32 cellular contexts compared by ENCODE assay signal in genomic region chrX:74297766-74298165, GRCh38. TPM values are rescaled to one million over a fixed set of nuclear protein-coding genes. Genes with fewer than 3 reads are reported as not detected.
"Had no signal": no experiment of that assay in that cellular context is flagged by ENCODE, and none has a peak within 500 bp of the region (broad histone marks: within the 10 kb centered on the region; RNA-seq: fewer than 3 reads in every experiment).

No MANE protein-coding gene starts in this region.

- H3K9me3 Mint-ChIP-seq: activated naive CD4-positive, alpha-beta T cell treated with anti-CD3 and anti-CD28 coated beads, Interleukin-2, amount 50 U/mL, for 72 hours; effector memory CD8-positive, alpha-beta T cell; memory B cell; stimulated activated naive B cell treated with anti-CD40 and anti-IgM and Interleukin-4, amounts not matched to agents 10 μg/mL and 1 μg/mL and 100 μg/mL, for 72 hours had no signal

- H3K36me3 Mint-ChIP-seq: memory B cell; stimulated activated naive B cell treated with anti-CD40 and anti-IgM and Interleukin-4, amounts not matched to agents 10 μg/mL and 1 μg/mL and 100 μg/mL, for 72 hours had no signal

- H3K9me3 ChIP-seq: adrenal gland, body of pancreas, colonic mucosa, heart right ventricle, psoas muscle, thyroid gland, upper lobe of right lung had no signal

- H3K27ac Mint-ChIP-seq: effector memory CD8-positive, alpha-beta T cell; memory B cell; stimulated activated naive B cell treated with anti-CD40 and anti-IgM and Interleukin-4, amounts not matched to agents 10 μg/mL and 1 μg/mL and 100 μg/mL, for 72 hours had no signal

- ATAC-seq: body of pancreas; effector memory CD8-positive, alpha-beta T cell; esophagus mucosa; foreskin keratinocyte; heart right ventricle; naive thymus-derived CD4-positive, alpha-beta T cell; psoas muscle; stimulated activated naive B cell treated with anti-CD40 and anti-IgM and Interleukin-4, amounts not matched to agents 10 μg/mL and 1 μg/mL and 100 μg/mL, for 72 hours; upper lobe of right lung had no signal

- H3K27me3 Mint-ChIP-seq: effector memory CD8-positive, alpha-beta T cell; memory B cell; stimulated activated naive B cell treated with anti-CD40 and anti-IgM and Interleukin-4, amounts not matched to agents 10 μg/mL and 1 μg/mL and 100 μg/mL, for 72 hours had no signal

- H3K4me3 ChIP-seq: adrenal gland, body of pancreas, cardiac muscle cell, colonic mucosa, heart right ventricle, psoas muscle, smooth muscle cell, stomach, thyroid gland, upper lobe of right lung had no signal

- H3K27ac ChIP-seq: adrenal gland, body of pancreas, cardiac muscle cell, colonic mucosa, foreskin keratinocyte, heart right ventricle, parathyroid adenoma, psoas muscle, stomach, thyroid gland, upper lobe of right lung had no signal

- H3K36me3 ChIP-seq: adrenal gland, cardiac muscle cell, colonic mucosa, heart right ventricle, stomach, thyroid gland, upper lobe of right lung had no signal

- DNase-seq: activated CD4-positive, CD25-positive, alpha-beta regulatory T cell; activated effector memory CD4-positive, alpha-beta T cell treated with anti-CD3 and anti-CD28 coated beads, Interleukin-2, amount 50 U/mL, for 16 hours; adrenal gland; aorta; body of pancreas; cerebellar nuclear complex; colonic mucosa; effector memory CD8-positive, alpha-beta T cell; heart right ventricle; midbrain; naive thymus-derived CD4-positive, alpha-beta T cell; nucleus accumbens; psoas muscle; stimulated activated CD4-positive, alpha-beta T cell treated with anti-CD3 and anti-CD28 coated beads, Interleukin-1b, Interleukin-23, amount 100 ng/mL, for 48 hours; stimulated activated CD4-positive, alpha-beta T cell treated with anti-CD3 and anti-CD28 coated beads, Interleukin-4, amount 100 ng/mL, for 4 hours; stimulated activated CD8-positive, alpha-beta memory T cell treated with anti-CD3 and anti-CD28 coated beads, Interleukin-4, amount 100 ng/mL, for 48 hours; stimulated activated naive B cell treated with anti-CD40 and anti-IgM and Interleukin-4, amounts not matched to agents 10 μg/mL and 1 μg/mL and 100 μg/mL, for 72 hours; stomach; thyroid gland; upper lobe of right lung had no signal

- H3K27me3 ChIP-seq: body of pancreas, cardiac muscle cell, colonic mucosa, foreskin keratinocyte, stomach, thyroid gland, upper lobe of right lung had no signal

- H3K4me3 Mint-ChIP-seq: effector memory CD8-positive, alpha-beta T cell; memory B cell; neural crest cell; stimulated activated naive B cell treated with anti-CD40 and anti-IgM and Interleukin-4, amounts not matched to agents 10 μg/mL and 1 μg/mL and 100 μg/mL, for 72 hours had no signal

RNA-seq across cellular contexts. Expression of gene ZCCHC13, which starts 6.2 kb away (rescaled TPM):
- total RNA-seq: activated naive CD4-positive, alpha-beta T cell treated with anti-CD3 and anti-CD28 coated beads, Interleukin-2, amount 50 U/mL, for 72 hours; adrenal gland; aorta; body of pancreas; cardiac muscle cell; colonic mucosa; esophagus mucosa; foreskin keratinocyte; glomerular endothelial cell; heart right ventricle; kidney epithelial cell; lower leg skin; naive thymus-derived CD4-positive, alpha-beta T cell; neural crest cell; psoas muscle; smooth muscle cell; stomach; T-helper 1 cell treated with Interleukin-12 subunit alpha and Interleukin-12 subunit beta and Interleukin-4 antibody, amounts not matched to agents 30 ng/mL and 1 ng/mL, for 36 hours; thyroid gland; upper lobe of right lung had no signal
